In the genomic region with DNA sequence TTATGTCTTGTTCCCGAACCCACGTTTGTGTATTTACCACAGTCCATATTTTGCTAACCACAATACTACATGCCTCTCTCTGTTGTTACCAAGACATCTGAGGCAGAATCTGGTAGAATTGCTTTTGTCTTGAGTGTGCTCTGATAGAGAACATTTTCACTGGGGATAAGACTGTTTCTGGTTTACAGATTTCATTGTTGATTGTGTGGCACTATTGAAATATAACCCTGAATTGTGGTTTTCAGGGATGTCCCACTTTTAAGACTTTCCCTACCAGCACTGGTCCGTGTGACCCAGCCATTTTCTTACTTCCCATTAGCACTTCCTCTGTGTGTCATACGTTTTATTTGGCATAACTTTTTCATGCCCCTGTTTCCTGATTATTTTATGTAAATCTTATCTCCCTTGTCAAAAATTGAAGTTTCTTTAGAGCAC, we compare ENCODE assay signal across 11 cellular contexts. TPM values are rescaled to one million over a fixed set of nuclear protein-coding genes. Genes with fewer than 3 reads are reported as not detected.
DNase-seq lines count a peak whose midpoint lies in the region; ATAC-seq and TF ChIP-seq lines count a peak whose summit lies in the region.
"Had no signal": no experiment of that assay in that cellular context is flagged by ENCODE, and none has a peak within 500 bp of the region (broad histone marks: within the 10 kb centered on the region; RNA-seq: fewer than 3 reads in every experiment).

No MANE protein-coding gene starts in this region.

- H3K27me3 ChIP-seq in DOHH2 (ENCODE audit: control insufficient read depth, low read length) = no peaks in the 10 kb centered on the region
- no peaks in the 10 kb centered on the region for H3K27me3 ChIP-seq in adrenal gland
- no peaks in the 10 kb centered on the region for H3K27me3 ChIP-seq in GM23338 (ENCODE audit: insufficient read depth)
- H3K27me3 ChIP-seq in esophagus muscularis mucosa = no peaks in the 10 kb centered on the region

- H3K4me3 ChIP-seq in DOHH2 (ENCODE audit: low read length) = peak overlapping the region; percentile 42
- H3K4me3 ChIP-seq in adrenal gland = no peak overlapping the region
- H3K4me3 ChIP-seq in GM23338 = no peak overlapping the region
- H3K4me3 ChIP-seq in esophagus muscularis mucosa = no peak overlapping the region
- H3K4me3 ChIP-seq: lung had no signal

- H3K27ac ChIP-seq in DOHH2 (ENCODE audit: low read depth, low read length) = peak overlapping the region; percentile 43
- peak overlapping the region; percentile 10 to 71 (median 34) for H3K27ac ChIP-seq in adrenal gland
- no peak overlapping the region for H3K27ac ChIP-seq in GM23338 (ENCODE audit: low read depth)
- H3K27ac ChIP-seq in esophagus muscularis mucosa (replicated peaks in 1 of 4) = no peak overlapping the region

- H3K4me2 ChIP-seq in DOHH2 (ENCODE audit: low read length) (peak overlapping the region; percentile 52), GM23338 (no peak overlapping the region)

- H3K4me3 Mint-ChIP-seq in memory B cell (no peak overlapping the region), GM23338 (no peak overlapping the region)
- no peak overlapping the region for H3K4me3 Mint-ChIP-seq in activated CD8-positive, alpha-beta T cell treated with anti-CD3 and anti-CD28 coated beads, Interleukin-2, amount 10 ng/mL, durations not matched to agents 7 days and 5 days

- H3K79me2 ChIP-seq in DOHH2 (ENCODE audit: control insufficient read depth, low read length) (peaks cover 92% of the 10 kb centered on the region), GM23338 (replicated peaks; ENCODE audit: insufficient read depth) (no peaks in the 10 kb centered on the region; the same call in 1 of the 2 replicates)

- H3K4me1 ChIP-seq in DOHH2 (ENCODE audit: control insufficient read depth, low read length) = peaks cover 93% of the 10 kb centered on the region
- peaks cover 26 to 59% of the 10 kb centered on the region in 2 donors for H3K4me1 ChIP-seq in adrenal gland (replicated peaks in 1 of 2)
- H3K4me1 ChIP-seq in GM23338 (ENCODE audit: insufficient read depth) = no peaks in the 10 kb centered on the region
- peaks cover 0 to 11% (median 2%) of the 10 kb centered on the region in 4 donors for H3K4me1 ChIP-seq in esophagus muscularis mucosa

- 24 to 42% (median 29%) methylated on average over 4 of the region's 4 CpGs for WGBS in adrenal gland, 4 donors
- 55% methylated on average over 4 of the region's 4 CpGs for WGBS in esophagus muscularis mucosa

- H3K36me3 Mint-ChIP-seq in memory B cell (peaks cover 2% of the 10 kb centered on the region), GM23338 (ENCODE audit: low read depth) (no peaks in the 10 kb centered on the region)
- peaks cover 14% of the 10 kb centered on the region for H3K36me3 Mint-ChIP-seq in activated CD8-positive, alpha-beta T cell treated with anti-CD3 and anti-CD28 coated beads, Interleukin-2, amount 10 ng/mL, durations not matched to agents 7 days and 5 days (ENCODE audit: low read depth)

- peak; percentile 20 for ATAC-seq in HG03442 (IDR thresholded peaks at IDR 0.05; ENCODE audit: unreplicated experiment)
- ATAC-seq in memory B cell (ENCODE audit: low read depth) = peak; percentile 11
- ATAC-seq in GM23338 = no peak
- no peak for ATAC-seq in activated CD8-positive, alpha-beta T cell treated with anti-CD3 and anti-CD28 coated beads, Interleukin-2, amount 10 ng/mL, durations not matched to agents 7 days and 5 days

- H3K27me3 Mint-ChIP-seq in memory B cell = no peaks in the 10 kb centered on the region
- peaks cover 2% of the 10 kb centered on the region for H3K27me3 Mint-ChIP-seq in GM23338 (ENCODE audit: insufficient read depth, low read depth, poor library complexity)
- no peaks in the 10 kb centered on the region for H3K27me3 Mint-ChIP-seq in activated CD8-positive, alpha-beta T cell treated with anti-CD3 and anti-CD28 coated beads, Interleukin-2, amount 10 ng/mL, durations not matched to agents 7 days and 5 days (ENCODE audit: low read depth)

- no peaks in the 10 kb centered on the region for H3K9me3 Mint-ChIP-seq in memory B cell
- H3K9me3 Mint-ChIP-seq in GM23338 = no peaks in the 10 kb centered on the region
- H3K9me3 Mint-ChIP-seq in activated CD8-positive, alpha-beta T cell treated with anti-CD3 and anti-CD28 coated beads, Interleukin-2, amount 10 ng/mL, durations not matched to agents 7 days and 5 days (ENCODE audit: insufficient read depth) = no peaks in the 10 kb centered on the region

- POLR2A ChIA-PET in activated CD8-positive, alpha-beta T cell treated with anti-CD3 and anti-CD28 coated beads, Interleukin-2, amount 10 ng/mL, durations not matched to agents 7 days and 5 days (lab: Charles Lee) = interaction anchor here (2.5 kb wide), 1 partner anchor 13 kb away, joined by 13 read pairs; the partner anchor contains the start of gene NCOA7

- H3K9me2 ChIP-seq in DOHH2 (replicated peaks; ENCODE audit: control insufficient read depth, low read length) = no peaks in the 10 kb centered on the region
- no peaks in the 10 kb centered on the region for H3K9me2 ChIP-seq in GM23338 (ENCODE audit: insufficient read depth)

- intact Hi-C loops in adrenal gland (cut with DNase I) = no loop called here
- intact Hi-C loops in esophagus muscularis mucosa (cut with DNase I) = no loop called here

- TF ChIP-seq EP300 in esophagus muscularis mucosa (IDR thresholded peaks at IDR 0.05) = no peak

- peak overlapping the region; percentile 43 for H3K27ac Mint-ChIP-seq in memory B cell
- no peak overlapping the region for H3K27ac Mint-ChIP-seq in GM23338
- H3K27ac Mint-ChIP-seq in activated CD8-positive, alpha-beta T cell treated with anti-CD3 and anti-CD28 coated beads, Interleukin-2, amount 10 ng/mL, durations not matched to agents 7 days and 5 days = no peak overlapping the region

- H4K20me1 ChIP-seq in DOHH2 (ENCODE audit: control insufficient read depth, insufficient read depth, low read depth, low read length) = no peaks in the 10 kb centered on the region
- H4K20me1 ChIP-seq in GM23338 (replicated peaks; ENCODE audit: insufficient read depth) = no peaks in the 10 kb centered on the region; the same call in 1 of the 2 replicates

- H3K4me1 Mint-ChIP-seq in memory B cell = peaks cover 36% of the 10 kb centered on the region
- peaks cover 7% of the 10 kb centered on the region; the same call in 1 of the 3 replicates for H3K4me1 Mint-ChIP-seq in GM23338
- peaks cover 43% of the 10 kb centered on the region for H3K4me1 Mint-ChIP-seq in activated CD8-positive, alpha-beta T cell treated with anti-CD3 and anti-CD28 coated beads, Interleukin-2, amount 10 ng/mL, durations not matched to agents 7 days and 5 days (ENCODE audit: low read depth)

- CTCF ChIA-PET in activated CD8-positive, alpha-beta T cell treated with anti-CD3 and anti-CD28 coated beads, Interleukin-2, amount 10 ng/mL, durations not matched to agents 7 days and 5 days (lab: Charles Lee) = interaction anchor here (2.5 kb wide), 1 partner anchor 12 kb away, joined by 28 read pairs; the partner anchor contains the start of gene NCOA7

- H3K36me3 ChIP-seq in DOHH2 (ENCODE audit: control insufficient read depth, low read length) = peaks cover 77% of the 10 kb centered on the region
- H3K36me3 ChIP-seq in adrenal gland (replicated peaks in 1 of 2) = no peaks in the 10 kb centered on the region
- no peaks in the 10 kb centered on the region for H3K36me3 ChIP-seq in GM23338 (ENCODE audit: insufficient read depth)
- peaks cover 0 to 11% (median 5%) of the 10 kb centered on the region in 4 donors for H3K36me3 ChIP-seq in esophagus muscularis mucosa

- TF ChIP-seq CTCF in DOHH2 (IDR thresholded peaks at IDR 0.05; ENCODE audit: low read depth, low read length, poor library complexity, severe bottlenecking) (no peak), adrenal gland (IDR thresholded peaks at IDR 0.05) (no peak), GM23338 (conservative IDR thresholded peaks at IDR 0.05; ENCODE audit: low read depth in 2 of 2) (no peak), esophagus muscularis mucosa (IDR thresholded peaks at IDR 0.05) (no peak)

- H3K9me3 ChIP-seq in DOHH2 (ENCODE audit: control insufficient read depth, insufficient read depth, low read length) (no peaks in the 10 kb centered on the region), adrenal gland (replicated peaks in 1 of 3) (no peaks in the 10 kb centered on the region), esophagus muscularis mucosa (no peaks in the 10 kb centered on the region)

- DNase-seq in adrenal gland (no peak), memory B cell (ENCODE audit: low spot score in 2 of 2) (no peak), GM23338 (ENCODE audit: low spot score) (no peak), esophagus muscularis mucosa (ENCODE audit: extremely low spot score) (no peak), NCI-H345 (lab: John Stamatoyannopoulos, UW) (no peak)
- DNase-seq in activated CD8-positive, alpha-beta T cell treated with anti-CD3 and anti-CD28 coated beads, Interleukin-2, amount 10 ng/mL, durations not matched to agents 7 days and 5 days = no peak
- DNase-seq: stimulated activated CD4-positive, alpha-beta T cell treated with anti-CD3 and anti-CD28 coated beads, Interleukin-1b, Interleukin-23, amount 100 ng/mL, for 48 hours had no signal

- H2AFZ ChIP-seq in GM23338 = no peak overlapping the region

- H3F3A ChIP-seq in DOHH2 (ENCODE audit: control insufficient read depth, insufficient read depth) = peaks cover 14% of the 10 kb centered on the region
- no peaks in the 10 kb centered on the region for H3F3A ChIP-seq in GM23338 (replicated peaks; ENCODE audit: low read depth)

- TF ChIP-seq POLR2A in adrenal gland (IDR thresholded peaks at IDR 0.05) = no peak
- TF ChIP-seq POLR2A in esophagus muscularis mucosa (IDR thresholded peaks at IDR 0.05; ENCODE audit: low read depth) = no peak

TF ChIP-seq in GM23338, 12 proteins besides CTCF, POLR2A, EP300 and RAD21 (continues in another document):
- TF ChIP-seq NANOG (IDR thresholded peaks at IDR 0.05; ENCODE audit: borderline replicate concordance) = no peak
- no peak for TF ChIP-seq EZH2phosphoT487 (IDR thresholded peaks at IDR 0.05; ENCODE audit: unreplicated experiment)
- no peak for TF ChIP-seq ZNF331 (CRISPR knock-in tag; IDR thresholded peaks at IDR 0.05; ENCODE audit: low read depth)

RNA-seq across cellular contexts. Expression of gene NCOA7, which starts 12.2 kb away (rescaled TPM):
- total RNA-seq in adrenal gland (100 to 1,000 TPM in 4 of 8 donors, 10 to 100 TPM in 4; 51.2 to 180 (median 95.1) TPM), esophagus muscularis mucosa (10 to 100 TPM; 15.4 to 29.0 (median 19.9) TPM)
- polyA plus RNA-seq in adrenal gland (10 to 100 TPM; 24.5 to 77.9 (median 53.0) TPM), GM23338 (2016; fragmentation: Nextera tagmentation; extraction: Ambion mirVana) (15.7 and 17.1 TPM in 2 replicates)
- total RNA-seq in GM23338 (2014; rRNA removed; shearing (Covaris generic)) = 9.3 and 14.8 TPM in 2 replicates
- total RNA-seq in activated CD8-positive, alpha-beta T cell treated with anti-CD3 and anti-CD28 coated beads, Interleukin-2, amount 10 ng/mL, durations not matched to agents 7 days and 5 days = 10 to 100 TPM; 27.8 to 31.7 TPM

RNA-seq across cellular contexts. Expression of gene HEY2, which starts 53.5 kb away (rescaled TPM):
- total RNA-seq in adrenal gland (1 to 10 TPM in 5 of 8 donors, under 1 TPM in 2, not detected in 1; 0.60 to 1.8 (median 1.0) TPM), esophagus muscularis mucosa (1 to 10 TPM; 1.7 to 3.1 (median 2.3) TPM)
- polyA plus RNA-seq in adrenal gland (1 to 10 TPM in 2 of 3 donors, under 1 TPM in 1; 0.46 to 2.1 (median 1.4) TPM), GM23338 (2016; fragmentation: Nextera tagmentation; extraction: Ambion mirVana) (7.7 and 8.5 TPM in 2 replicates)
- total RNA-seq in GM23338 (2014; rRNA removed; shearing (Covaris generic)) = 3.7 and 4.3 TPM in 2 replicates
- total RNA-seq in activated CD8-positive, alpha-beta T cell treated with anti-CD3 and anti-CD28 coated beads, Interleukin-2, amount 10 ng/mL, durations not matched to agents 7 days and 5 days = not detected
- total RNA-seq: activated CD8-positive, alpha-beta memory T cell treated with anti-CD3 and anti-CD28 coated beads for 36 hours had no signal

Comparison
In these comparisons a context has a peak if more than half of its experiments do, and no peak if none do; other contexts are left out.
1. H3K27ac ChIP-seq: peak in DOHH2 (single experiment) and adrenal gland (5 of 5); none in GM23338 (single experiment) and esophagus muscularis mucosa (0 of 4).
2. ATAC-seq: peak in HG03442 (single experiment) and memory B cell (single experiment); none in GM23338 (single experiment) and activated CD8-positive, alpha-beta T cell treated with anti-CD3 and anti-CD28 coated beads, Interleukin-2, amount 10 ng/mL, durations not matched to agents 7 days and 5 days (single experiment).